Comparison of ENCODE assay signal across 8 cellular contexts in the genomic region with DNA sequence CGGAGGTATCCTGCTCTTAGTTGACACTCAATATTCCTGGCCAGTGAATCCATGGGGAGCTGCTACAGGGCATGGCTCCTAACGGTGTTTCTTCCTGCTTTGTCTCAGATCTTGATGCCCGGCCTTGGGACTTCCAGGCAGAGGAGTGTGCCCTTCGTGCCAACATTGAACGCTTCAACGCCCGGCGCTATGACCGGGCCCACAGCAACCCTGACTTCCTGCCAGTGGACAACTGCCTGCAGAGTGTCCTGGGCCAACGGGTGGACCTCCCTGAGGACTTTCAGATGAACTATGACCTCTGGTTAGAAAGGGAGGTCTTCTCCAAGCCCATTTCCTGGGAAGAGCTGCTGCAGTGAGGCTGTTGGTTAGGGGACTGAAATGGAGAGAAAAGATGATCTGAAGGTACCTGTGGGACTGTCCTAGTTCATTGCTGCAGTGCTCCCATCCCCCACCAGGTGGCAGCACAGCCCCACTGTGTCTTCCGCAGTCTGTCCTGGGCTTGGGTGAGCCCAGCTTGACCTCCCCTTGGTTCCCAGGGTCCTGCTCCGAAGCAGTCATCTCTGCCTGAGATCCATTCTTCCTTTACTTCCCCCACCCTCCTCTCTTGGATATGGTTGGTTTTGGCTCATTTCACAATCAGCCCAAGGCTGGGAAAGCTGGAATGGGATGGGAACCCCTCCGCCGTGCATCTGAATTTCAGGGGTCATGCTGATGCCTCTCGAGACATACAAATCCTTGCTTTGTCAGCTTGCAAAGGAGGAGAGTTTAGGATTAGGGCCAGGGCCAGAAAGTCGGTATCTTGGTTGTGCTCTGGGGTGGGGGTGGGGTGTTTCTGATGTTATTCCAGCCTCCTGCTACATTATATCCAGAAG. TPM values are rescaled to one million over a fixed set of nuclear protein-coding genes. Genes with fewer than 3 reads are reported as not detected.
A peak's percentile ranks its signal among the peaks of the same experiment; 100 is the strongest.
DNase-seq lines count a peak whose midpoint lies in the region; TF ChIP-seq lines count a peak whose summit lies in the region.

No MANE protein-coding gene starts in this region.

- DNase-seq in NCI-H1436 (lab: John Stamatoyannopoulos, UW) (peak; percentile 32), NCI-H1436 treated with DMSO at 0.1 percent for 48 hours (lab: John Stamatoyannopoulos, UW) (no peak), MM.1S (peak; percentile 9), choroid plexus epithelial cell (ENCODE audit: low read depth) (peak; percentile 64), lung microvascular endothelial cell (ENCODE audit: low read depth in 2 of 2) (peak; percentile 41 to 62), middle frontal gyrus (ENCODE audit: extremely low spot score, low spot score) (no peak)
- DNase-seq in activated CD4-positive, alpha-beta T cell treated with anti-CD3 and anti-CD28 coated beads for 48 hours, result peak; percentile 80
- peak; percentile 53 for DNase-seq in stimulated activated CD8-positive, alpha-beta memory T cell treated with anti-CD3 and anti-CD28 coated beads, Interleukin-4, amount 100 ng/mL, for 24 hours (ENCODE audit: low read depth)

- H3K9me2 ChIP-seq in MM.1S (replicated peaks; ENCODE audit: insufficient read depth, low read length), result no peaks in the 10 kb centered on the region

- H4K20me1 ChIP-seq in MM.1S (ENCODE audit: insufficient read depth, low read length), result no peaks in the 10 kb centered on the region

- H2AFZ ChIP-seq in MM.1S (ENCODE audit: low read length), result no peak overlapping the region

- H3K27ac ChIP-seq in MM.1S (ENCODE audit: low read length), result no peak overlapping the region

- no peaks in the 10 kb centered on the region for H3K79me2 ChIP-seq in MM.1S (ENCODE audit: low read length)

- H3K36me3 ChIP-seq in MM.1S (replicated peaks; ENCODE audit: insufficient read depth, low read length), result no peaks in the 10 kb centered on the region

- no peaks in the 10 kb centered on the region for H3K4me1 ChIP-seq in MM.1S (ENCODE audit: low read length)

- no peaks in the 10 kb centered on the region for H3K27me3 ChIP-seq in MM.1S (replicated peaks; ENCODE audit: insufficient read depth, low read length)

- TF ChIP-seq CTCF in MM.1S (IDR thresholded peaks at IDR 0.05; ENCODE audit: low read length) (peak; percentile 69), choroid plexus epithelial cell (conservative IDR thresholded peaks at IDR 0.05; ENCODE audit: low read depth, low read length) (peak; percentile 97)

- no peak overlapping the region for H3K4me2 ChIP-seq in MM.1S (ENCODE audit: low read depth, low read length)

- H3K9ac ChIP-seq in MM.1S (ENCODE audit: low read length), result no peak overlapping the region

- H3K9me3 ChIP-seq in MM.1S (replicated peaks; ENCODE audit: insufficient read depth, low read length), result no peaks in the 10 kb centered on the region

- H3K4me3 ChIP-seq in MM.1S (ENCODE audit: low read length) (no peak overlapping the region), choroid plexus epithelial cell (ENCODE audit: low read depth, low read length) (no peak overlapping the region)

- no peaks in the 10 kb centered on the region for H3F3A ChIP-seq in MM.1S (ENCODE audit: insufficient read depth, low read length)

RNA-seq across cellular contexts. Expression of gene ALX3, which starts 16.7 kb away (rescaled TPM):
- total RNA-seq in lung microvascular endothelial cell, result not detected in 2 replicates

RNA-seq across cellular contexts. Expression of gene STRIP1, which starts 19.4 kb away (rescaled TPM):
- total RNA-seq in lung microvascular endothelial cell, result 26.8 and 41.5 TPM in 2 replicates

RNA-seq across cellular contexts. Expression of gene UBL4B, which starts 58.5 kb away (rescaled TPM):
- total RNA-seq in lung microvascular endothelial cell, result not detected in 2 replicates

Comparison
In these comparisons a context has a peak if more than half of its experiments do, and no peak if none do; other contexts are left out.
1. DNase-seq: peak in NCI-H1436 (single experiment), MM.1S (single experiment), activated CD4-positive, alpha-beta T cell treated with anti-CD3 and anti-CD28 coated beads for 48 hours (single experiment), choroid plexus epithelial cell (single experiment), lung microvascular endothelial cell (2 of 2) and stimulated activated CD8-positive, alpha-beta memory T cell treated with anti-CD3 and anti-CD28 coated beads, Interleukin-4, amount 100 ng/mL, for 24 hours (single experiment); none in NCI-H1436 treated with DMSO at 0.1 percent for 48 hours (single experiment) and middle frontal gyrus (single experiment).